ENCODE assay signal across 9 cellular contexts in genomic region chr22:36326178-36327161, GRCh38.
DNase-seq lines count a peak whose midpoint lies in the region; ATAC-seq, FAIRE-seq and TF ChIP-seq lines count a peak whose summit lies in the region.
"Had no signal": no experiment of that assay in that cellular context is flagged by ENCODE, and none has a peak within 500 bp of the region (broad histone marks: within the 10 kb centered on the region; RNA-seq: fewer than 3 reads in every experiment).

No MANE protein-coding gene starts in this region.

- H3K27ac ChIP-seq in coronary artery (peak overlapping the region; percentile 98), urinary bladder (ENCODE audit: low read depth) (peak overlapping the region; percentile 38)

- no peak overlapping the region for H3K4me3 Mint-ChIP-seq in activated naive CD4-positive, alpha-beta T cell treated with anti-CD3 and anti-CD28 coated beads, Interleukin-2, amount 10 ng/mL, durations not matched to agents 7 days and 5 days
- no peak overlapping the region for H3K4me3 Mint-ChIP-seq in natural killer cell treated with Interleukin-12 subunit alpha and Interleukin-12 subunit beta and Interleukin-15 and Interleukin-18, amount 100 ng/mL, for 72 hours

- WGBS in urinary bladder: 65% methylated on average over 20 of the region's 20 CpGs

- DNase-seq in activated naive CD4-positive, alpha-beta T cell treated with anti-CD3 and anti-CD28 coated beads, Interleukin-2, amount 10 ng/mL, durations not matched to agents 7 days and 5 days: no peak
- no peak for DNase-seq in activated naive CD4-positive, alpha-beta T cell treated with Interleukin-2 at 50 U/mL for 16 hours
- no peak for DNase-seq in coronary artery (ENCODE audit: low spot score)
- DNase-seq in natural killer cell treated with Interleukin-12 subunit alpha and Interleukin-12 subunit beta and Interleukin-15 and Interleukin-18, amount 100 ng/mL, for 72 hours (ENCODE audit: low spot score): no peak
- no peak for DNase-seq in D721Med (ENCODE audit: insufficient read length, low spot score)
- no peak for DNase-seq in GM10266 (ENCODE audit: extremely low spot score)
- DNase-seq in NCI-H446 treated with DMSO at 0.1 percent for 48 hours (lab: John Stamatoyannopoulos, UW): no peak
- DNase-seq: NCI-H1105 treated with DMSO at 0.1 percent for 48 hours had no signal

- ATAC-seq in natural killer cell treated with Interleukin-12 subunit alpha and Interleukin-12 subunit beta and Interleukin-15 and Interleukin-18, amount 100 ng/mL, for 72 hours: no peak

- peaks cover 81% of the 10 kb centered on the region for H3K36me3 Mint-ChIP-seq in activated naive CD4-positive, alpha-beta T cell treated with anti-CD3 and anti-CD28 coated beads, Interleukin-2, amount 10 ng/mL, durations not matched to agents 7 days and 5 days
- H3K36me3 Mint-ChIP-seq in natural killer cell treated with Interleukin-12 subunit alpha and Interleukin-12 subunit beta and Interleukin-15 and Interleukin-18, amount 100 ng/mL, for 72 hours: peaks cover 12% of the 10 kb centered on the region

- FAIRE-seq in D721Med (lab: Jason Lieb, UNC): no peak

- H3K4me3 ChIP-seq in coronary artery (peak overlapping the region; percentile 44), urinary bladder (ENCODE audit: low read depth, low read length) (no peak overlapping the region)

- no peaks in the 10 kb centered on the region for H3K27me3 Mint-ChIP-seq in activated naive CD4-positive, alpha-beta T cell treated with anti-CD3 and anti-CD28 coated beads, Interleukin-2, amount 10 ng/mL, durations not matched to agents 7 days and 5 days
- no peaks in the 10 kb centered on the region for H3K27me3 Mint-ChIP-seq in natural killer cell treated with Interleukin-12 subunit alpha and Interleukin-12 subunit beta and Interleukin-15 and Interleukin-18, amount 100 ng/mL, for 72 hours

- H3K4me1 Mint-ChIP-seq in activated naive CD4-positive, alpha-beta T cell treated with anti-CD3 and anti-CD28 coated beads, Interleukin-2, amount 10 ng/mL, durations not matched to agents 7 days and 5 days: peaks cover 55% of the 10 kb centered on the region
- peaks cover 46 to 49% of the 10 kb centered on the region in 2 donors for H3K4me1 Mint-ChIP-seq in natural killer cell treated with Interleukin-12 subunit alpha and Interleukin-12 subunit beta and Interleukin-15 and Interleukin-18, amount 100 ng/mL, for 72 hours (ENCODE audit: low read depth in 2 of 2)

- CTCF ChIA-PET in activated naive CD4-positive, alpha-beta T cell treated with anti-CD3 and anti-CD28 coated beads, Interleukin-2, amount 10 ng/mL, durations not matched to agents 7 days and 5 days (lab: Charles Lee): interaction anchor here (1.6 to 3.9 kb wide), 3 partner anchors 8 to 144 kb away, joined by 4 to 22 read pairs (median 16); no protein-coding TSS in a partner anchor

- TF ChIP-seq CTCF in coronary artery (IDR thresholded peaks at IDR 0.05): no peak
- no peak for TF ChIP-seq CTCF in D721Med (IDR thresholded peaks at IDR 0.05; ENCODE audit: insufficient read depth, missing control alignments)
- TF ChIP-seq CTCF in GM10266 (IDR thresholded peaks at IDR 0.05; ENCODE audit: control insufficient read depth, insufficient read depth, low read depth, missing control alignments): no peak

- peaks cover 7% of the 10 kb centered on the region for H3K4me1 ChIP-seq in urinary bladder (ENCODE audit: insufficient read depth)

- peak overlapping the region; percentile 64 for H3K27ac Mint-ChIP-seq in activated naive CD4-positive, alpha-beta T cell treated with anti-CD3 and anti-CD28 coated beads, Interleukin-2, amount 10 ng/mL, durations not matched to agents 7 days and 5 days
- H3K27ac Mint-ChIP-seq in natural killer cell treated with Interleukin-12 subunit alpha and Interleukin-12 subunit beta and Interleukin-15 and Interleukin-18, amount 100 ng/mL, for 72 hours: peak overlapping the region; percentile 99 to 100

- no peaks in the 10 kb centered on the region for H3K9me3 Mint-ChIP-seq in activated naive CD4-positive, alpha-beta T cell treated with anti-CD3 and anti-CD28 coated beads, Interleukin-2, amount 10 ng/mL, durations not matched to agents 7 days and 5 days
- no peaks in the 10 kb centered on the region for H3K9me3 Mint-ChIP-seq in natural killer cell treated with Interleukin-12 subunit alpha and Interleukin-12 subunit beta and Interleukin-15 and Interleukin-18, amount 100 ng/mL, for 72 hours

- peaks cover 2% of the 10 kb centered on the region for H3K36me3 ChIP-seq in urinary bladder (ENCODE audit: insufficient read depth)
